15 cellular contexts compared by ENCODE assay signal in the genomic region with DNA sequence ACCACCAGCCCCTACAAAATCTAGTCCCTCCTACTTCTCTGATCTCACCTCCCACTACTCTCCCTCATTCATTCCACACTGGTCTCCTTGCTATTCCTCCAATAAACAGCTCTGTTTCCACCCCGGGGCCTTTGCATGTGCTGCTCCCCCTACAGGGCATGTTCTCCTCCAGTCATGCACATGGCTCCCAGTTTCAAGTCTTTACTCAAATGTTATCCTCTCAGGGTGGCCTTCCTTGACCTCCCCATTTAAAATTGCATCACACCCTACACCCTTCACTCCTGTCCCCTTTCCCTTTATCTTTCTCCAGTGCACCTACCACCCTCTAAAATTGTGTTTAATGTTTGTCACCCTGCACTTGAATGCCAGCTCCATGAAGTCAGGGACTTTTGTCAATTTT.
DNase-seq lines count a peak whose midpoint lies in the region; ATAC-seq, FAIRE-seq and TF ChIP-seq lines count a peak whose summit lies in the region.
"Had no signal": no experiment of that assay in that cellular context is flagged by ENCODE, and none has a peak within 500 bp of the region (broad histone marks: within the 10 kb centered on the region; RNA-seq: fewer than 3 reads in every experiment).

No MANE protein-coding gene starts in this region.

- TF ChIP-seq POLR2A in K562 (conservative IDR thresholded peaks at IDR 0.05): no peak

- H3K27me3 ChIP-seq in KMS-11 (ENCODE audit: insufficient read depth, low read depth) (no peaks in the 10 kb centered on the region), K562 (ENCODE audit: control insufficient read depth in 2 of 2, insufficient read depth in 2 of 2, low read length in 2 of 2) (no peaks in the 10 kb centered on the region)

- no peak overlapping the region for H2AFZ ChIP-seq in KMS-11 (ENCODE audit: low read depth)
- peak overlapping the region; percentile 60 for H2AFZ ChIP-seq in K562 (ENCODE audit: low read depth, low read length)

- peak; percentile 52 for DNase-seq in activated CD8-positive, alpha-beta memory T cell treated with anti-CD3 and anti-CD28 coated beads, Interleukin-2, amount 50 U/mL, for 48 hours
- DNase-seq in activated CD8-positive, alpha-beta memory T cell treated with anti-CD3 and anti-CD28 coated beads, Interleukin-2, amount 10 ng/mL, durations not matched to agents 7 days and 5 days: no peak
- DNase-seq in K562 (ENCODE audit: extremely low read depth in 1 of 4, low spot score in 3 of 4) (peak; percentile 64 to 80 (median 68)), retinal pigment epithelial cell (ENCODE audit: low read depth) (no peak), GM10248 (ENCODE audit: extremely low spot score) (no peak), DMS53 (lab: John Stamatoyannopoulos, UW) (no peak), retina (no peak)
- DNase-seq: activated T-cell treated with anti-CD3 and anti-CD28 coated beads, Interleukin-2, amount 50 U/mL, for 1 hour; central memory CD4-positive, alpha-beta T cell; GDM1; NCI-H1105 treated with DMSO at 0.1 percent for 48 hours; NCI-H748 treated with DMSO at 0.1 percent for 48 hours; T-helper 2 cell had no signal

- peak; percentile 37 for TF ChIP-seq CTCF in KMS-11 (conservative IDR thresholded peaks at IDR 0.05; ENCODE audit: low read depth, low read length)
- peak; percentile 54 to 72 (median 63) for TF ChIP-seq CTCF in K562 (IDR thresholded peaks at IDR 0.05 in 2 of 3, conservative IDR thresholded peaks at IDR 0.05 in 1 of 3; ENCODE audit: insufficient read depth in 2 of 3, low read depth in 1 of 3, low read length in 3 of 3)
- TF ChIP-seq CTCF in retinal pigment epithelial cell (conservative IDR thresholded peaks at IDR 0.05; ENCODE audit: low read depth, low read length): peak; percentile 32
- no peak for TF ChIP-seq CTCF in GM10248 (IDR thresholded peaks at IDR 0.05; ENCODE audit: control extremely low read depth, extremely low read depth, low read depth, missing control alignments)

- CTCF ChIA-PET in activated CD8-positive, alpha-beta memory T cell treated with anti-CD3 and anti-CD28 coated beads, Interleukin-2, amount 10 ng/mL, durations not matched to agents 7 days and 5 days (lab: Charles Lee): interaction anchor here (1.5 to 1.7 kb wide), 4 partner anchors 15 to 285 kb away, joined by 3 to 7 read pairs (median 4); partner anchors contain the start of gene VEGFA
- CTCF ChIA-PET in K562 (lab: Yijun Ruan, JAX; ENCODE audit: low intra/inter-chr PET ratio): interaction anchor here (1.2 kb wide), 1 partner anchor 178 kb away, joined by 3 read pairs; no protein-coding TSS in a partner anchor
- CTCF ChIA-PET in GM10248 (lab: Yijun Ruan, JAX): interaction anchor here (1.0 to 3.1 kb wide), 7 partner anchors 11 to 92 kb away, joined by 3 to 8 read pairs (median 3); no protein-coding TSS in a partner anchor

- H3K9ac ChIP-seq in KMS-11 (no peak overlapping the region), K562 (ENCODE audit: insufficient read depth in 1 of 2, low read depth in 2 of 2, low read length in 2 of 2) (0 out of 4 replicates have a peak overlapping the region, but pooled peaks of 1 of the 2 experiments have one; percentile 7)

- H3K36me3 Mint-ChIP-seq in activated CD8-positive, alpha-beta memory T cell treated with anti-CD3 and anti-CD28 coated beads, Interleukin-2, amount 10 ng/mL, durations not matched to agents 7 days and 5 days: no peaks in the 10 kb centered on the region

- POLR2A ChIA-PET in K562 (lab: Yijun Ruan, JAX): interaction anchor here (0.9 to 1.9 kb wide), 3 partner anchors 13 to 123 kb away, joined by 3 to 4 read pairs (median 4); no protein-coding TSS in a partner anchor
- POLR2A ChIA-PET in GM10248 (lab: Yijun Ruan, JAX): no interaction called here

- H3K36me3 ChIP-seq in KMS-11 (ENCODE audit: insufficient read depth) (no peaks in the 10 kb centered on the region), K562 (ENCODE audit: control insufficient read depth, insufficient read depth, low read length) (no peaks in the 10 kb centered on the region; the same call in 2 of the 3 replicates)

- H3K4me1 ChIP-seq in KMS-11 (ENCODE audit: low read depth, poor library complexity, severe bottlenecking) (no peaks in the 10 kb centered on the region), K562 (replicated peaks in 1 of 2; ENCODE audit: control insufficient read depth in 2 of 2, insufficient read depth in 2 of 2, low read length in 2 of 2) (peaks cover 29 to 45% of the 10 kb centered on the region in 2 experiments)

- no peaks in the 10 kb centered on the region for H3K4me1 Mint-ChIP-seq in activated CD8-positive, alpha-beta memory T cell treated with anti-CD3 and anti-CD28 coated beads, Interleukin-2, amount 10 ng/mL, durations not matched to agents 7 days and 5 days
- H3K4me1 Mint-ChIP-seq: nephron had no signal

- H3K4me2 ChIP-seq in KMS-11: no peak overlapping the region
- H3K4me2 ChIP-seq in K562 (ENCODE audit: insufficient read depth, low read length): no peak overlapping the region; the same call in 1 of the 2 replicates

- H3K4me3 ChIP-seq in KMS-11 (IDR thresholded peaks at IDR 0.05; ENCODE audit: insufficient read depth, low read depth, low read length) (no peak overlapping the region), K562 (no peak overlapping the region), retinal pigment epithelial cell (ENCODE audit: low read length) (no peak overlapping the region)

- no peak overlapping the region for H3K4me3 Mint-ChIP-seq in activated CD8-positive, alpha-beta memory T cell treated with anti-CD3 and anti-CD28 coated beads, Interleukin-2, amount 10 ng/mL, durations not matched to agents 7 days and 5 days
- H3K4me3 Mint-ChIP-seq: nephron had no signal

- intact Hi-C loops in K562 (cut with micrococcal nuclease): loop anchor here (1.0 to 5.0 kb wide), 4 partner anchors 106 to 285 kb away; no protein-coding TSS in a partner anchor

- H3K9me3 Mint-ChIP-seq in activated CD8-positive, alpha-beta memory T cell treated with anti-CD3 and anti-CD28 coated beads, Interleukin-2, amount 10 ng/mL, durations not matched to agents 7 days and 5 days (ENCODE audit: low read depth): peaks cover 3% of the 10 kb centered on the region

- no peak for TF ChIP-seq EP300 in K562 (IDR thresholded peaks at IDR 0.05; ENCODE audit: low read length)

- in situ Hi-C loops in K562 (cut with MboI): loop anchor here (5.0 kb wide), 1 partner anchor 180 kb away; the partner anchor contains the start of gene VEGFA

- no peaks in the 10 kb centered on the region for H4K20me1 ChIP-seq in KMS-11 (ENCODE audit: insufficient read depth)
- H4K20me1 ChIP-seq in K562 (replicated peaks; ENCODE audit: control insufficient read depth, insufficient read depth, low read length): no peaks in the 10 kb centered on the region

- FAIRE-seq in K562 (lab: Jason Lieb, UNC): peak; percentile 78

- H3K79me2 ChIP-seq in KMS-11 (ENCODE audit: insufficient read depth, low read depth) (no peaks in the 10 kb centered on the region), K562 (ENCODE audit: control insufficient read depth, insufficient read depth, low read length) (no peaks in the 10 kb centered on the region)

- 15% methylated on average over 1 of the region's 1 CpG for WGBS in K562 (ENCODE audit: insufficient coverage, low coverage, missing lambda C conversion rate)

- TF ChIP-seq RAD21 in K562 (CRISPR knock-in tag; conservative IDR thresholded peaks at IDR 0.05 in 1 of 2, IDR thresholded peaks at IDR 0.05 in 1 of 2): peak in 1 of 2 experiments; percentile 46; a peak in 2 of 4 replicates

- H3K9me3 ChIP-seq in K562 (replicated peaks; ENCODE audit: control insufficient read depth, insufficient read depth, low read depth, low read length): peaks cover 18% of the 10 kb centered on the region

- H3K27me3 Mint-ChIP-seq in activated CD8-positive, alpha-beta memory T cell treated with anti-CD3 and anti-CD28 coated beads, Interleukin-2, amount 10 ng/mL, durations not matched to agents 7 days and 5 days: peaks cover 22% of the 10 kb centered on the region

- H3K27ac ChIP-seq in KMS-11 (no peak overlapping the region), K562 (ENCODE audit: extremely low read depth, low read depth, low read length) (no peak overlapping the region; the same call in 2 of the 3 replicates)

- no peak for ATAC-seq in activated CD8-positive, alpha-beta memory T cell treated with anti-CD3 and anti-CD28 coated beads, Interleukin-2, amount 10 ng/mL, durations not matched to agents 7 days and 5 days
- peak; percentile 60 for ATAC-seq in K562

- H3K27ac Mint-ChIP-seq in activated CD8-positive, alpha-beta memory T cell treated with anti-CD3 and anti-CD28 coated beads, Interleukin-2, amount 10 ng/mL, durations not matched to agents 7 days and 5 days: no peak overlapping the region
- H3K27ac Mint-ChIP-seq: nephron had no signal

- no TSS peak for BruUV-seq in K562 (replicated peaks; lab: Mats Ljungman, UMichigan)

- peaks cover 4% of the 10 kb centered on the region for H3K9me1 ChIP-seq in K562 (ENCODE audit: control insufficient read depth, insufficient read depth, low read length)

TF ChIP-seq in K562, 482 proteins besides CTCF, POLR2A, EP300 and RAD21 (continues in another document):
- TF ChIP-seq FOXA1 (IDR thresholded peaks at IDR 0.05; ENCODE audit: borderline replicate concordance): no peak
- TF ChIP-seq CREM (IDR thresholded peaks at IDR 0.05; ENCODE audit: low read depth): 0 out of 2 replicates have a peak, but pooled peaks have one; percentile 21
- peak; percentile 48 for TF ChIP-seq DPF2 (IDR thresholded peaks at IDR 0.05)
- TF ChIP-seq UBTF (IDR thresholded peaks at IDR 0.05; ENCODE audit: borderline replicate concordance in 1 of 2, low read depth in 2 of 2, low read length in 2 of 2): no peak
- no peak for TF ChIP-seq ZNF347 (CRISPR knock-in tag; IDR thresholded peaks at IDR 0.05; ENCODE audit: low read depth)
- no peak for TF ChIP-seq CBFB (CRISPR knock-in tag; IDR thresholded peaks at IDR 0.05)
- TF ChIP-seq TSC22D4 (tag; IDR thresholded peaks at IDR 0.05): no peak

Comparison
In these comparisons a context has a peak if more than half of its experiments do, and no peak if none do; other contexts are left out.
1. DNase-seq: peak in activated CD8-positive, alpha-beta memory T cell treated with anti-CD3 and anti-CD28 coated beads, Interleukin-2, amount 50 U/mL, for 48 hours (single experiment) and K562 (4 of 4); none in activated CD8-positive, alpha-beta memory T cell treated with anti-CD3 and anti-CD28 coated beads, Interleukin-2, amount 10 ng/mL, durations not matched to agents 7 days and 5 days (single experiment), retinal pigment epithelial cell (single experiment), GM10248 (single experiment), DMS53 (single experiment) and retina (single experiment).